In genomic region chrX:30713061-30713525, GRCh38 we compare ENCODE assay signal across 8 cellular contexts. TPM values are rescaled to one million over a fixed set of nuclear protein-coding genes. Genes with fewer than 3 reads are reported as not detected.
DNase-seq lines count a peak whose midpoint lies in the region; ATAC-seq and TF ChIP-seq lines count a peak whose summit lies in the region.

No MANE protein-coding gene starts in this region.

- intact Hi-C loops in ascending aorta (cut with DNase I): loop anchor here (2.0 kb wide), 1 partner anchor 142 kb away; no protein-coding TSS in a partner anchor

- H3K4me3 ChIP-seq in ascending aorta: no peak overlapping the region

- peak; percentile 70 for TF ChIP-seq RAD21 in Ishikawa (IDR thresholded peaks at IDR 0.05; ENCODE audit: low read depth)

- peak; percentile 8 for DNase-seq in NCI-H2196 (lab: John Stamatoyannopoulos, UW; ENCODE audit: unreplicated experiment)
- DNase-seq in NCI-H2196 treated with DMSO at 0.1 percent for 48 hours (lab: John Stamatoyannopoulos, UW; ENCODE audit: unreplicated experiment): no peak
- peak; percentile 5 for DNase-seq in SKM-1 (lab: John Stamatoyannopoulos, UW; ENCODE audit: unreplicated experiment)
- peak in 1 of 2 donors; percentile 67 for DNase-seq in ascending aorta (ENCODE audit: low spot score in 2 of 2)
- peak; percentile 39 for DNase-seq in inferior parietal cortex (ENCODE audit: extremely low spot score)
- DNase-seq in stimulated activated CD4-positive, alpha-beta T cell treated with anti-CD3 and anti-CD28 coated beads, Interleukin-4, amount 100 ng/mL, for 24 hours: peak; percentile 58

- ATAC-seq in GM21825 (IDR thresholded peaks at IDR 0.05; ENCODE audit: unreplicated experiment): peak; percentile 97

- H3K27ac ChIP-seq in ascending aorta: no peak overlapping the region

- H3K4me1 ChIP-seq in ascending aorta: no peaks in the 10 kb centered on the region

- TF ChIP-seq CTCF in ascending aorta (IDR thresholded peaks at IDR 0.05): peak in 2 of 3 experiments; percentile 9 to 48

- TF ChIP-seq EP300 in Ishikawa (IDR thresholded peaks at IDR 0.05; ENCODE audit: borderline replicate concordance): no peak

- no peaks in the 10 kb centered on the region for H3K27me3 ChIP-seq in ascending aorta

- H3K36me3 ChIP-seq in ascending aorta: no peaks in the 10 kb centered on the region

- no peaks in the 10 kb centered on the region for H3K9me3 ChIP-seq in ascending aorta

TF ChIP-seq in Ishikawa, 13 proteins besides CTCF, POLR2A, EP300 and RAD21:
- peak; percentile 71 for TF ChIP-seq CEBPB (IDR thresholded peaks at IDR 0.05)
- TF ChIP-seq TEAD4 (IDR thresholded peaks at IDR 0.05): no peak

RNA-seq across cellular contexts. Expression of gene GK, which starts 59.9 kb away (rescaled TPM):
- 14.2 TPM for total RNA-seq in ascending aorta
